2 cellular contexts compared by ENCODE assay signal in the genomic region with DNA sequence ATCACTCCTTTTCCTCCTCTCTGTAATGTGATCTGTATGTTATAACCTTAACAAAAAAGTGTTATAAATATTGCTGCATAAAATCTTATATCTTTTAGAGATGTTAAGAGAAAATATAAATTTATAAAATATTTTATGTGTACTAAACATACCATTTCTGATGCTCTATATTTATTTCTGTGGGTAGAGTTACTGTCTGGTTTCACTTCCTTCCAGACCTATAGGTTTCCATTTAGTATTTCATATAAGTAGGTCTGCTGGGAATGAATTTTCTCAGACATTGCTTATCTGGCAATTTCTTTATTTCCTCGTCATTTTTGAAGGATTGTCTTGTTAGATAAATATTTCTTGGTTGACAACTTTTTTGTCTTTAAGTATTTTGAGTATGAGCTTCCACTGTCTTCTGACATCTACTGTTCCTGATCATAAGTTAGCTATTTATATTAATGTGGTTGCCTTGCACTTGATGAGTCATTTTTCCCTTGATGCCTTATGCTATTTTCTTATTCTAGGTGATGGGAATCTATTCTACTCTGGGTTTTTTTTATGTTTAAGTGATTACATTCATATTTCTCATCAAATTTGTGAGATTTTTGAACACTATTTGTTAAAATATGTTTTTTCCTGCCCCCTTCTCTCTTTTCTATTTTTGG.
TF ChIP-seq lines count a peak whose summit lies in the region.

No MANE protein-coding gene starts in this region.

TF ChIP-seq in GM12891, 5 proteins besides CTCF, POLR2A, EP300 and RAD21:
- TF ChIP-seq TAF1 (IDR thresholded peaks at IDR 0.05; ENCODE audit: low read depth, low read length) (no peak), SPI1 (IDR thresholded peaks at IDR 0.05; ENCODE audit: low read depth, low read length) (0 out of 2 replicates have a peak, but pooled peaks have one; percentile 2)
TF ChIP-seq in GM12891: peak in this region for 1.

TF ChIP-seq in endothelial cell of umbilical vein, 7 proteins besides CTCF, POLR2A, EP300 and RAD21:
- peak; percentile 46 for TF ChIP-seq FOS (IDR thresholded peaks at IDR 0.05; ENCODE audit: borderline replicate concordance, insufficient read depth, low read length)
- no peak for TF ChIP-seq GATA2 (IDR thresholded peaks at IDR 0.05; ENCODE audit: insufficient read depth, insufficient read length, low read depth, low read length)
- TF ChIP-seq EZH2 (IDR thresholded peaks at IDR 0.05; ENCODE audit: borderline replicate concordance, low read depth, low read length, severe bottlenecking) = no peak
